Comparison of ENCODE assay signal across 1 cellular context in the genomic region with DNA sequence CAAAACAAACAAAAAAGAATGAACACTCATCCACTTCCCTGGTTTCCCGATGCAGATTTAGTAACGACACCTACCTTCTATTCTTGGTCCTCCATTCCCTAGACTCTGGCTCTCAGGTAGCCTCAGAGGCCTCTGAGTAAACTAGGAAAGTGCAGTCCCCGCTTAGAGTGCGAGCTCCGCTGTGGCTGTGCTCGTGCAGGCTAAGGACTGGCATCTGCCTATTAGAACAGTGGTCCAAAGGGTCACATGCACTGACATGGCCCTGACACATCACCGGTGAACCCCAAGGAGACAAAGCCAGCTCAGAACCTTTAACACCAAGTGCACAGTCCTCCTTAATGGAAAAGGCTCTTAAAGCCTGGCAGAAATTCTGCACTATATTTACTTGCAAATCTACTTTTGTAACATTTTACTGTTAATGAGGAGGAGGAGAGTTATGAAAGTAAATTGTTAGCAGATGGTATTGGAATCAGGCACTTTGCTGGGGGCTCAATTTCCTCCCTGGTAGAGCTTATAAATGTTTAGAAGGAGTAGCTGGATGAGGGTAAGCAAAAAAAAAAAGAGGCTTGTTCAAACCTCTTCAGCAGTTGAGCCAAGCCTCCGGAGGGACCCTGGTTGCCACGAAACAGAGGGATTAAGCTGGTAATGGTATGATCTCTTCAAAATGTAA.
TF ChIP-seq lines count a peak whose summit lies in the region.

No MANE protein-coding gene starts in this region.

TF ChIP-seq in HepG2, 621 proteins besides CTCF, POLR2A, EP300 and RAD21 (continues in another document):
- TF ChIP-seq, protein P1, sequence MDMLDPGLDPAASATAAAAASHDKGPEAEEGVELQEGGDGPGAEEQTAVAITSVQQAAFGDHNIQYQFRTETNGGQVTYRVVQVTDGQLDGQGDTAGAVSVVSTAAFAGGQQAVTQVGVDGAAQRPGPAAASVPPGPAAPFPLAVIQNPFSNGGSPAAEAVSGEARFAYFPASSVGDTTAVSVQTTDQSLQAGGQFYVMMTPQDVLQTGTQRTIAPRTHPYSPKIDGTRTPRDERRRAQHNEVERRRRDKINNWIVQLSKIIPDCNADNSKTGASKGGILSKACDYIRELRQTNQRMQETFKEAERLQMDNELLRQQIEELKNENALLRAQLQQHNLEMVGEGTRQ (IDR thresholded peaks at IDR 0.05; ENCODE audit: low read depth, low read length) = no peak
- TF ChIP-seq, protein P1 (CRISPR knock-in tag; IDR thresholded peaks at IDR 0.05; ENCODE audit: borderline replicate concordance) = peak; percentile 30; the same call in 1 of the 2 replicates
- TF ChIP-seq ZNF484 (CRISPR knock-in tag; IDR thresholded peaks at IDR 0.05; ENCODE audit: borderline replicate concordance, low read depth) (no peak), TFE3 (CRISPR knock-in tag; IDR thresholded peaks at IDR 0.05) (peak; percentile 61), ZBTB43 (CRISPR knock-in tag; conservative IDR thresholded peaks at IDR 0.05) (0 out of 2 replicates have a peak, but pooled peaks have one; percentile 17), ZNF878 (CRISPR knock-in tag; IDR thresholded peaks at IDR 0.05) (0 out of 2 replicates have a peak, but pooled peaks have one; percentile 31), SALL1 (CRISPR knock-in tag; IDR thresholded peaks at IDR 0.05) (peak; percentile 64), ZIK1 (CRISPR knock-in tag; IDR thresholded peaks at IDR 0.05; ENCODE audit: borderline replicate concordance, low read depth) (no peak), ZBTB38 (CRISPR knock-in tag; IDR thresholded peaks at IDR 0.05) (peak; percentile 93), U2AF1 (optimal IDR thresholded peaks at IDR 0.05; ENCODE audit: low read depth, low read length) (no peak), FOXP4 (CRISPR knock-in tag; IDR thresholded peaks at IDR 0.05) (peak; percentile 13; the same call in 1 of the 2 replicates), MZF1 (CRISPR knock-in tag; IDR thresholded peaks at IDR 0.05; ENCODE audit: borderline replicate concordance) (no peak), ZFX (CRISPR knock-in tag; IDR thresholded peaks at IDR 0.05; ENCODE audit: low read depth) (peak; percentile 32; the same call in 1 of the 2 replicates), ZNF432 (CRISPR knock-in tag; IDR thresholded peaks at IDR 0.05; ENCODE audit: borderline replicate concordance) (no peak), HNF4A (CRISPR knock-in tag; IDR thresholded peaks at IDR 0.05) (peak; percentile 69; the same call in 1 of the 2 replicates), ZNF589 (CRISPR knock-in tag; conservative IDR thresholded peaks at IDR 0.05) (no peak), HNF4G (IDR thresholded peaks at IDR 0.05; ENCODE audit: borderline replicate concordance, low read depth, low read length) (peak; percentile 40; the same call in 1 of the 2 replicates), HNF4G (CRISPR knock-in tag; IDR thresholded peaks at IDR 0.05; ENCODE audit: borderline replicate concordance, low read depth) (no peak), CEBPG (CRISPR knock-in tag; IDR thresholded peaks at IDR 0.05) (no peak), YEATS2 (CRISPR knock-in tag; IDR thresholded peaks at IDR 0.05; ENCODE audit: borderline replicate concordance) (0 out of 2 replicates have a peak, but pooled peaks have one; percentile 32), GLMP (CRISPR knock-in tag; IDR thresholded peaks at IDR 0.05; ENCODE audit: borderline replicate concordance) (no peak), TAF15 (IDR thresholded peaks at IDR 0.05; ENCODE audit: low read depth, low read length, poor library complexity, severe bottlenecking) (no peak), KDM5B (CRISPR knock-in tag; IDR thresholded peaks at IDR 0.05; ENCODE audit: borderline replicate concordance) (no peak), TBL1XR1 (IDR thresholded peaks at IDR 0.05; ENCODE audit: borderline replicate concordance, low read length, partially characterized antibody) (no peak), CCAR2 (optimal IDR thresholded peaks at IDR 0.05; ENCODE audit: low read depth, low read length) (no peak), ZNF292 (CRISPR knock-in tag; IDR thresholded peaks at IDR 0.05; ENCODE audit: borderline replicate concordance, low read depth) (peak; percentile 64; the same call in 1 of the 2 replicates), RBM22 (optimal IDR thresholded peaks at IDR 0.05; ENCODE audit: low read length) (peak; percentile 62), FOXK1 (CRISPR knock-in tag; IDR thresholded peaks at IDR 0.05; ENCODE audit: borderline replicate concordance, low read depth) (0 out of 2 replicates have a peak, but pooled peaks have one; percentile 10), SOX13 (IDR thresholded peaks at IDR 0.05) (no peak), SOX13 (CRISPR knock-in tag; conservative IDR thresholded peaks at IDR 0.05 in 1 of 2, IDR thresholded peaks at IDR 0.05 in 1 of 2) (peak in 1 of 2 experiments; percentile 58; a peak in 1 of 4 replicates), ZMYM4 (CRISPR knock-in tag; IDR thresholded peaks at IDR 0.05) (peak; percentile 32; the same call in 1 of the 2 replicates), CAMTA2 (CRISPR knock-in tag; IDR thresholded peaks at IDR 0.05; ENCODE audit: borderline replicate concordance) (no peak), RXRA (CRISPR knock-in tag; IDR thresholded peaks at IDR 0.05) (peak; percentile 50; the same call in 1 of the 2 replicates), FOXA3 (CRISPR knock-in tag; IDR thresholded peaks at IDR 0.05) (0 out of 2 replicates have a peak, but pooled peaks have one; percentile 8), ZNF17 (CRISPR knock-in tag; IDR thresholded peaks at IDR 0.05) (no peak), THAP8 (CRISPR knock-in tag; IDR thresholded peaks at IDR 0.05; ENCODE audit: borderline replicate concordance) (no peak), EHMT2 (IDR thresholded peaks at IDR 0.05; ENCODE audit: borderline replicate concordance, low read depth, low read length) (no peak), SIX4 (CRISPR knock-in tag; IDR thresholded peaks at IDR 0.05) (no peak), NCOR1 (IDR thresholded peaks at IDR 0.05; ENCODE audit: borderline replicate concordance, low read length) (0 out of 2 replicates have a peak, but pooled peaks have one; percentile 30), BHLHE40 (IDR thresholded peaks at IDR 0.05; ENCODE audit: low read length) (peak; percentile 32; the same call in 1 of the 2 replicates)
- TF ChIP-seq, protein P2, sequence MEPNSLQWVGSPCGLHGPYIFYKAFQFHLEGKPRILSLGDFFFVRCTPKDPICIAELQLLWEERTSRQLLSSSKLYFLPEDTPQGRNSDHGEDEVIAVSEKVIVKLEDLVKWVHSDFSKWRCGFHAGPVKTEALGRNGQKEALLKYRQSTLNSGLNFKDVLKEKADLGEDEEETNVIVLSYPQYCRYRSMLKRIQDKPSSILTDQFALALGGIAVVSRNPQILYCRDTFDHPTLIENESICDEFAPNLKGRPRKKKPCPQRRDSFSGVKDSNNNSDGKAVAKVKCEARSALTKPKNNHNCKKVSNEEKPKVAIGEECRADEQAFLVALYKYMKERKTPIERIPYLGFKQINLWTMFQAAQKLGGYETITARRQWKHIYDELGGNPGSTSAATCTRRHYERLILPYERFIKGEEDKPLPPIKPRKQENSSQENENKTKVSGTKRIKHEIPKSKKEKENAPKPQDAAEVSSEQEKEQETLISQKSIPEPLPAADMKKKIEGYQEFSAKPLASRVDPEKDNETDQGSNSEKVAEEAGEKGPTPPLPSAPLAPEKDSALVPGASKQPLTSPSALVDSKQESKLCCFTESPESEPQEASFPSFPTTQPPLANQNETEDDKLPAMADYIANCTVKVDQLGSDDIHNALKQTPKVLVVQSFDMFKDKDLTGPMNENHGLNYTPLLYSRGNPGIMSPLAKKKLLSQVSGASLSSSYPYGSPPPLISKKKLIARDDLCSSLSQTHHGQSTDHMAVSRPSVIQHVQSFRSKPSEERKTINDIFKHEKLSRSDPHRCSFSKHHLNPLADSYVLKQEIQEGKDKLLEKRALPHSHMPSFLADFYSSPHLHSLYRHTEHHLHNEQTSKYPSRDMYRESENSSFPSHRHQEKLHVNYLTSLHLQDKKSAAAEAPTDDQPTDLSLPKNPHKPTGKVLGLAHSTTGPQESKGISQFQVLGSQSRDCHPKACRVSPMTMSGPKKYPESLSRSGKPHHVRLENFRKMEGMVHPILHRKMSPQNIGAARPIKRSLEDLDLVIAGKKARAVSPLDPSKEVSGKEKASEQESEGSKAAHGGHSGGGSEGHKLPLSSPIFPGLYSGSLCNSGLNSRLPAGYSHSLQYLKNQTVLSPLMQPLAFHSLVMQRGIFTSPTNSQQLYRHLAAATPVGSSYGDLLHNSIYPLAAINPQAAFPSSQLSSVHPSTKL (CRISPR knock-in tag; IDR thresholded peaks at IDR 0.05) = peak; percentile 45
- TF ChIP-seq, protein P3, sequence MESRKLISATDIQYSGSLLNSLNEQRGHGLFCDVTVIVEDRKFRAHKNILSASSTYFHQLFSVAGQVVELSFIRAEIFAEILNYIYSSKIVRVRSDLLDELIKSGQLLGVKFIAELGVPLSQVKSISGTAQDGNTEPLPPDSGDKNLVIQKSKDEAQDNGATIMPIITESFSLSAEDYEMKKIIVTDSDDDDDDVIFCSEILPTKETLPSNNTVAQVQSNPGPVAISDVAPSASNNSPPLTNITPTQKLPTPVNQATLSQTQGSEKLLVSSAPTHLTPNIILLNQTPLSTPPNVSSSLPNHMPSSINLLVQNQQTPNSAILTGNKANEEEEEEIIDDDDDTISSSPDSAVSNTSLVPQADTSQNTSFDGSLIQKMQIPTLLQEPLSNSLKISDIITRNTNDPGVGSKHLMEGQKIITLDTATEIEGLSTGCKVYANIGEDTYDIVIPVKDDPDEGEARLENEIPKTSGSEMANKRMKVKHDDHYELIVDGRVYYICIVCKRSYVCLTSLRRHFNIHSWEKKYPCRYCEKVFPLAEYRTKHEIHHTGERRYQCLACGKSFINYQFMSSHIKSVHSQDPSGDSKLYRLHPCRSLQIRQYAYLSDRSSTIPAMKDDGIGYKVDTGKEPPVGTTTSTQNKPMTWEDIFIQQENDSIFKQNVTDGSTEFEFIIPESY (CRISPR knock-in tag; IDR thresholded peaks at IDR 0.05) = 0 out of 2 replicates have a peak, but pooled peaks have one; percentile 12
- TF ChIP-seq, protein P4, sequence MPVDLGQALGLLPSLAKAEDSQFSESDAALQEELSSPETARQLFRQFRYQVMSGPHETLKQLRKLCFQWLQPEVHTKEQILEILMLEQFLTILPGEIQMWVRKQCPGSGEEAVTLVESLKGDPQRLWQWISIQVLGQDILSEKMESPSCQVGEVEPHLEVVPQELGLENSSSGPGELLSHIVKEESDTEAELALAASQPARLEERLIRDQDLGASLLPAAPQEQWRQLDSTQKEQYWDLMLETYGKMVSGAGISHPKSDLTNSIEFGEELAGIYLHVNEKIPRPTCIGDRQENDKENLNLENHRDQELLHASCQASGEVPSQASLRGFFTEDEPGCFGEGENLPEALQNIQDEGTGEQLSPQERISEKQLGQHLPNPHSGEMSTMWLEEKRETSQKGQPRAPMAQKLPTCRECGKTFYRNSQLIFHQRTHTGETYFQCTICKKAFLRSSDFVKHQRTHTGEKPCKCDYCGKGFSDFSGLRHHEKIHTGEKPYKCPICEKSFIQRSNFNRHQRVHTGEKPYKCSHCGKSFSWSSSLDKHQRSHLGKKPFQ (CRISPR knock-in tag; IDR thresholded peaks at IDR 0.05; ENCODE audit: insufficient replicate concordance) = no peak
